ENCODE assay signal across 8 cellular contexts in the genomic region with DNA sequence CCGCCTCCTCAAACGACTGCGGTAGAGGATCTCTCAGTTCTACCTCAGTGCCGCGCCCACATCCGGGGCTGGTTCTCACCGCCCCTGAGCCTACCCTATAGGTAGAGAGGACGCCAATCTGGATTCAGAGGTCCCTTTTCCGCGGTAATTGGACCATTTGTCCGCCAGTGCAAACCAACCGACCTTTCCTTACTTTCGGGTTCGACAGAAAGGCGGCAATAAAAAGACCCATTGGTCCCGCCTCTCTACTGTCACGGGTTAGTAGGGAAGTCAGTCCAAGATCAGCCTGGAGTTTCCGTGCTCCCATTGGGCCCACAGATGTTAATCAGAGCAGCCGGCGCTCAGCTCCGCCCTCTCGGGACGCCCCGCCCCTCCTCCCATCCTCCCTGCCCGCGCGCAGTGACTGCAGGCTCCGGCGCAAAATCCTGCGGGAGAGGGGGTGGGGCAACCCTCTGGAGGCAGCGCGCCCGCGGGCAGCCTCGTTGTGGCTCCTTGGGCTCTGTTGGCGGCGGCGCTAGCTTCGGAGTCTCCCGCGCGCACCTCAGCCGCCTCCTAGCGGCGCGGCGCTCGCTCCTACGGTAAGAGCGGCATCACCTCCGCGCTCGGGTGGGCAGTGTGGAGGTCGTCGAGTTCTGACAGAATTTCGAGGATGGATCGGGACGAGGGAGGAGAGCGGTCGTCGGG. TPM values are rescaled to one million over a fixed set of nuclear protein-coding genes. Genes with fewer than 3 reads are reported as not detected.
DNase-seq lines count a peak whose midpoint lies in the region; ATAC-seq, FAIRE-seq and TF ChIP-seq lines count a peak whose summit lies in the region.

A gene (plus strand): TSS at position 380 of the 684 bp plus-strand sequence.
A gene with protein sequence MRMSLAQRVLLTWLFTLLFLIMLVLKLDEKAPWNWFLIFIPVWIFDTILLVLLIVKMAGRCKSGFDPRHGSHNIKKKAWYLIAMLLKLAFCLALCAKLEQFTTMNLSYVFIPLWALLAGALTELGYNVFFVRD (minus strand): TSS at position 41 of the 684 bp plus-strand sequence. CDS start 4,061 bp downstream, outside the sequence.

- H2AK5ac ChIP-seq in trophoblast cell (ENCODE audit: low read length): peak within 1 kb of the TSS; percentile 73

- POLR2A ChIA-PET in T-cell (lab: Charles Lee): interaction anchor here in 1 of 2 donors (0.6 kb wide), 1 partner anchor 33 kb away, joined by 5 read pairs; no protein-coding TSS in a partner anchor

- 0 to 1% (median 0%) methylated on average over 19 to 61 of the region's 61 CpGs for WGBS in adrenal gland, 4 donors
- WGBS in trophoblast cell (ENCODE audit: extremely low coverage, insufficient coverage, insufficient read length): no CpG with 5 or more reads among the region's 61 CpGs
- 0 to 1% methylated on average over 9 to 51 of the region's 61 CpGs for WGBS in transverse colon (ENCODE audit: low coverage in 1 of 2), 2 donors

- H3K4ac ChIP-seq in trophoblast cell (ENCODE audit: low read depth, low read length): peak within 1 kb of the TSS; percentile 63

- H2BK120ac ChIP-seq in trophoblast cell (ENCODE audit: insufficient read depth, low read length, poor library complexity): peak within 1 kb of the TSS; percentile 72

- H3K9ac ChIP-seq in trophoblast cell (ENCODE audit: low read length): peak within 1 kb of the TSS; percentile 95

- H3K4me1 ChIP-seq in adrenal gland (replicated peaks in 1 of 2) (peaks cover 11 to 21% of the 10 kb centered on the region in 2 donors), trophoblast cell (ENCODE audit: control insufficient read depth in 1 of 2, insufficient read depth in 2 of 2, low read length in 2 of 2) (no peaks in the 10 kb centered on the region), transverse colon (peaks cover 0 to 61% (median 39%) of the 10 kb centered on the region in 4 donors)

- H3K36me3 ChIP-seq in adrenal gland (replicated peaks in 1 of 2): no peaks in the 10 kb centered on the region
- H3K36me3 ChIP-seq in trophoblast cell (ENCODE audit: control insufficient read depth in 1 of 2, insufficient read depth in 2 of 2, low read length in 2 of 2): peaks cover 5 to 7% of the 10 kb centered on the region in 2 experiments
- no peaks in the 10 kb centered on the region for H3K36me3 ChIP-seq in transverse colon

- H4K12ac ChIP-seq in trophoblast cell (ENCODE audit: low read depth, low read length): peak within 1 kb of the TSS; percentile 86

- peak; percentile 27; the same call in 1 of the 2 replicates for TF ChIP-seq POLR2A in GM12892 (IDR thresholded peaks at IDR 0.05; ENCODE audit: low read depth, low read length)
- TF ChIP-seq POLR2A in adrenal gland (IDR thresholded peaks at IDR 0.05): peak; percentile 72 to 92
- peak; percentile 84 for TF ChIP-seq POLR2A in transverse colon (IDR thresholded peaks at IDR 0.05)

- H3K9me3 ChIP-seq in adrenal gland (replicated peaks in 1 of 3) (no peaks in the 10 kb centered on the region), trophoblast cell (ENCODE audit: insufficient read depth, low read depth, low read length) (no peaks in the 10 kb centered on the region), transverse colon (no peaks in the 10 kb centered on the region)

- peak within 1 kb of the TSS; percentile 90 for H3K18ac ChIP-seq in trophoblast cell (ENCODE audit: low read length)

- H3K27ac ChIP-seq in adrenal gland (peak within 1 kb of the TSS; percentile 43 to 94 (median 83)), trophoblast cell (ENCODE audit: low read depth, low read length) (peak within 1 kb of the TSS; percentile 76), transverse colon (peak within 1 kb of the TSS; percentile 89 to 96 (median 92))

- peak within 1 kb of the TSS; percentile 17 for H2BK12ac ChIP-seq in trophoblast cell (ENCODE audit: low read length)

- TF ChIP-seq EP300 in transverse colon (IDR thresholded peaks at IDR 0.05; ENCODE audit: low read depth): peak; percentile 18

- H3K79me1 ChIP-seq in trophoblast cell (ENCODE audit: low read length): peaks cover 12% of the 10 kb centered on the region

- DNase-seq in GM12892 (ENCODE audit: insufficient read length): peak; percentile 72
- peak; percentile 98 for DNase-seq in NCI-H1436 treated with DMSO at 0.1 percent for 48 hours (lab: John Stamatoyannopoulos, UW)
- DNase-seq in T-cell: peak; percentile 73 to 98 (median 94)
- peak; percentile 99 to 100 (median 99) for DNase-seq in adrenal gland
- peak; percentile 99 for DNase-seq in cardiac septum (ENCODE audit: low spot score)
- DNase-seq in trophoblast cell: peak; percentile 99
- peak; percentile 99 for DNase-seq in transverse colon

- peak; percentile 96 for FAIRE-seq in GM12892 (lab: Jason Lieb, UNC)

- peak within 1 kb of the TSS; percentile 69 for H2BK5ac ChIP-seq in trophoblast cell (ENCODE audit: low read depth, low read length, poor library complexity)

- H4K8ac ChIP-seq in trophoblast cell (ENCODE audit: low read depth, low read length): peak within 1 kb of the TSS; percentile 95

- H4K91ac ChIP-seq in trophoblast cell (ENCODE audit: low read depth, low read length): peak within 1 kb of the TSS; percentile 87

- no peaks in the 10 kb centered on the region for H3K9me3 Mint-ChIP-seq in T-cell

- H3K36me3 Mint-ChIP-seq in T-cell: peaks cover 10% of the 10 kb centered on the region

- H3K4me2 ChIP-seq in trophoblast cell (ENCODE audit: low read length): peak within 1 kb of the TSS; percentile 91

- H3K14ac ChIP-seq in trophoblast cell (ENCODE audit: low read length): peak within 1 kb of the TSS; percentile 92

- in situ Hi-C loops in transverse colon (cut with MboI; ENCODE audit: low pct_ligation_motif_present in 1 of 4, low pct_unique_long_range_greater_than_20kb in 1 of 4, low sequenced_read_pairs in 3 of 4): no loop called here

- peak within 1 kb of the TSS; percentile 53 to 100 (median 87) for H3K4me3 ChIP-seq in adrenal gland
- H3K4me3 ChIP-seq in trophoblast cell (ENCODE audit: low read depth, low read length): peak within 1 kb of the TSS; percentile 97
- peak within 1 kb of the TSS; percentile 72 to 98 (median 88) for H3K4me3 ChIP-seq in transverse colon

- H3K27me3 Mint-ChIP-seq in T-cell: no peaks in the 10 kb centered on the region

- no peak within 1 kb of the TSS for H3K23ac ChIP-seq in trophoblast cell (ENCODE audit: low read length)

- intact Hi-C loops in adrenal gland (cut with DNase I) (no loop called here), cardiac septum (cut with DNase I) (loop anchor here (2.0 kb wide), 1 partner anchor 102 kb away; a partner anchor contains a TSS), transverse colon (cut with DNase I; ENCODE audit: low total_unique reads) (no loop called here)

- CTCF ChIA-PET in T-cell (lab: Charles Lee): interaction anchor here in 1 of 2 donors (0.6 to 1.1 kb wide), 5 partner anchors 32 to 467 kb away, joined by 4 to 6 read pairs (median 4); a partner anchor contains a TSS

- TF ChIP-seq CTCF in adrenal gland (IDR thresholded peaks at IDR 0.05) (peak in 5 of 6 experiments; percentile 41 to 61 (median 47)), transverse colon (IDR thresholded peaks at IDR 0.05) (peak; percentile 41 to 77 (median 49))

- ATAC-seq in HG02852 (IDR thresholded peaks at IDR 0.05; ENCODE audit: unreplicated experiment) (peak; percentile 89), T-cell (replicated peaks in 1 of 4) (peak; percentile 89 to 91 (median 90))

- H3K4me3 Mint-ChIP-seq in T-cell: peak within 1 kb of the TSS; percentile 94 to 99 (median 98)

- H3K4me1 Mint-ChIP-seq in T-cell: peaks cover 74 to 79% (median 77%) of the 10 kb centered on the region in 3 donors

- H3K27ac Mint-ChIP-seq in T-cell: peak within 1 kb of the TSS; percentile 92

- H2AFZ ChIP-seq in trophoblast cell (ENCODE audit: insufficient read depth, low read length, poor library complexity): peak within 1 kb of the TSS; percentile 76

- H3K27me3 ChIP-seq in adrenal gland (no peaks in the 10 kb centered on the region), trophoblast cell (ENCODE audit: insufficient read depth, low read length) (no peaks in the 10 kb centered on the region), transverse colon (no peaks in the 10 kb centered on the region)

- H3K79me2 ChIP-seq in trophoblast cell (ENCODE audit: control insufficient read depth, insufficient read depth, low read length, poor library complexity): peaks cover 13% of the 10 kb centered on the region

RNA-seq across cellular contexts. Expression of the first gene that starts in this region (rescaled TPM):
- 24.9 TPM for polyA plus RNA-seq in GM12892 (2012; ENCODE audit: missing spikeins)
- total RNA-seq in T-cell (10 to 100 TPM; 19.7 to 35.8 (median 28.0) TPM), adrenal gland (10 to 100 TPM in 5 of 8 donors, 1 to 10 TPM in 3; 8.0 to 13.7 (median 10.6) TPM), cardiac septum (12.5 TPM), transverse colon (10 to 100 TPM; 14.5 to 28.6 (median 24.1) TPM)
- polyA plus RNA-seq in adrenal gland: 1 to 10 TPM; 4.3 to 8.2 (median 5.8) TPM
- 35.9 and 37.1 TPM in 2 replicates for polyA plus RNA-seq in trophoblast cell (2013)

RNA-seq across cellular contexts. Expression of the second gene that starts in this region (rescaled TPM):
- 26.2 TPM for polyA plus RNA-seq in GM12892 (2012; ENCODE audit: missing spikeins)
- total RNA-seq in T-cell (10 to 100 TPM in 3 of 5 donors, 1 to 10 TPM in 2; 3.6 to 13.0 (median 10.6) TPM), adrenal gland (10 to 100 TPM; 13.8 to 30.6 (median 16.9) TPM), cardiac septum (6.4 TPM), transverse colon (10 to 100 TPM in 2 of 4 donors, 1 to 10 TPM in 2; 3.4 to 15.7 (median 9.5) TPM)
- polyA plus RNA-seq in adrenal gland: 10 to 100 TPM; 21.7 to 25.2 (median 23.1) TPM
- 18.3 and 19.1 TPM in 2 replicates for polyA plus RNA-seq in trophoblast cell (2013)

Comparison
In these comparisons a context has a peak if more than half of its experiments do, and no peak if none do; other contexts are left out.
1. Peak in every context shown above with its lines: DNase-seq, ATAC-seq, H3K4me3 ChIP-seq and H3K27ac ChIP-seq.
2. POLR2A ChIP-seq: peak in every context shown above with its lines; median percentile 84 in transverse colon; 82 in adrenal gland; 27 in GM12892.